In genomic region chr11:45158210-45158644, GRCh38 we compare ENCODE assay signal across 13 cellular contexts. TPM values are rescaled to one million over a fixed set of nuclear protein-coding genes. Genes with fewer than 3 reads are reported as not detected.
DNase-seq lines count a peak whose midpoint lies in the region; ATAC-seq, FAIRE-seq and TF ChIP-seq lines count a peak whose summit lies in the region.
"Had no signal": no experiment of that assay in that cellular context is flagged by ENCODE, and none has a peak within 500 bp of the region (broad histone marks: within the 10 kb centered on the region; RNA-seq: fewer than 3 reads in every experiment).

No MANE protein-coding gene starts in this region.

- H2BK15ac ChIP-seq in H1 (ENCODE audit: low read length) (no peak overlapping the region), mesenchymal stem cell (ENCODE audit: low read depth, poor library complexity, severe bottlenecking) (no peak overlapping the region)

- H2AFZ ChIP-seq in Loucy (ENCODE audit: low read length): no peak overlapping the region
- H2AFZ ChIP-seq in H1 (ENCODE audit: low read length): no peak overlapping the region
- H2AFZ ChIP-seq in mesenchymal stem cell (ENCODE audit: low read depth, low read length): peak overlapping the region; percentile 48

- no peaks in the 10 kb centered on the region for H3K9me2 ChIP-seq in Loucy (replicated peaks; ENCODE audit: low read depth, low read length)

- no peak overlapping the region for H2AK5ac ChIP-seq in H1 (ENCODE audit: low read depth, low read length)
- peak overlapping the region; percentile 23 for H2AK5ac ChIP-seq in mesenchymal stem cell (ENCODE audit: low read length, severe bottlenecking)

- H3K79me2 ChIP-seq in Loucy (ENCODE audit: insufficient read depth, low read length) (peaks cover 85% of the 10 kb centered on the region), H1 (ENCODE audit: control insufficient read depth in 1 of 2, insufficient read depth in 2 of 2, low read length in 2 of 2) (peaks cover 0 to 19% of the 10 kb centered on the region in 2 experiments; a peak in 3 of 4 replicates)

- H2BK5ac ChIP-seq in H1 (ENCODE audit: low read depth, low read length): no peak overlapping the region
- H2BK5ac ChIP-seq in mesenchymal stem cell (ENCODE audit: low read depth, low read length, poor library complexity, severe bottlenecking): no peak overlapping the region

- H3K36me3 ChIP-seq in Loucy (ENCODE audit: insufficient read depth, low read length): no peaks in the 10 kb centered on the region
- H3K36me3 ChIP-seq in H1 (ENCODE audit: control insufficient read depth in 2 of 4, insufficient read depth in 4 of 4, low read length in 3 of 4): no peaks in the 10 kb centered on the region
- peaks cover 0 to 9% of the 10 kb centered on the region in 2 experiments for H3K36me3 ChIP-seq in mesenchymal stem cell (ENCODE audit: control insufficient read depth in 1 of 2, insufficient read depth in 2 of 2, low read depth in 1 of 2, low read length in 2 of 2)

- H3K4me2 ChIP-seq in Loucy (ENCODE audit: low read depth, low read length, poor library complexity, severe bottlenecking) (no peak overlapping the region), H1 (ENCODE audit: insufficient read depth in 1 of 2, low read depth in 2 of 2, low read length in 2 of 2) (no peak overlapping the region), mesenchymal stem cell (ENCODE audit: low read length, poor library complexity, severe bottlenecking) (peak overlapping the region; percentile 2)

- no peak overlapping the region for H3K56ac ChIP-seq in H1 (replicated peaks; ENCODE audit: insufficient read length, low read depth, low read length)

- CTCF ChIA-PET in H1 (lab: Charles Lee; ENCODE audit: partially characterized antibody): interaction anchor here (0.9 to 2.1 kb wide), 5 partner anchors 9 to 75 kb away, joined by 3 to 11 read pairs (median 5); no protein-coding TSS in a partner anchor

- H3K14ac ChIP-seq in H1 (ENCODE audit: insufficient read length): no peak overlapping the region
- peak overlapping the region in 1 of 2 experiments; percentile 5 for H3K14ac ChIP-seq in mesenchymal stem cell (ENCODE audit: low read length in 2 of 2)

- H3K4me3 ChIP-seq in Loucy (ENCODE audit: low read length, poor library complexity, severe bottlenecking) (no peak overlapping the region), H1 (ENCODE audit: extremely low read depth in 1 of 4, insufficient read depth in 2 of 4, low read depth in 3 of 4, low read length in 4 of 4) (no peak overlapping the region), mesenchymal stem cell (ENCODE audit: insufficient read depth in 1 of 2, low read depth in 1 of 2, low read length in 2 of 2) (no peak overlapping the region)

- H3K27ac ChIP-seq in H1 (ENCODE audit: low read depth, low read length) (no peak overlapping the region), mesenchymal stem cell (ENCODE audit: low read length, poor library complexity, severe bottlenecking) (no peak overlapping the region)
- H3K27ac ChIP-seq: C4-2B had no signal

- no peak for DNase-seq in H1 (ENCODE audit: low read depth in 1 of 2, low spot score in 2 of 2)
- peak; percentile 49 for DNase-seq in mesenchymal stem cell
- no peak for DNase-seq in stimulated activated effector memory CD8-positive, alpha-beta T cell treated with anti-CD3 and anti-CD28 coated beads, Interleukin-12 subunit alpha, Interleukin-12 subunit beta, amount 100 ng/mL, for 72 hours (ENCODE audit: low spot score in 2 of 2)
- DNase-seq in activated CD4-positive, alpha-beta T cell treated with anti-CD3 and anti-CD28 coated beads for 4 hours: no peak
- no peak for DNase-seq in NOMO-1 treated with DMSO at 0.1 percent for 48 hours (lab: John Stamatoyannopoulos, UW; ENCODE audit: unreplicated experiment)
- DNase-seq: activated B cell treated with CpG ODN at 0.5 μM for 24 hours; activated effector memory CD4-positive, alpha-beta T cell treated with Interleukin-2 at 50 U/mL for 16 hours; effector CD8-positive, alpha-beta T cell; NCI-H2171 had no signal

- H3K27ac Mint-ChIP-seq in stimulated activated effector memory CD8-positive, alpha-beta T cell treated with anti-CD3 and anti-CD28 coated beads, Interleukin-12 subunit alpha, Interleukin-12 subunit beta, amount 100 ng/mL, for 72 hours: no peak overlapping the region
- H3K27ac Mint-ChIP-seq: activated B cell treated with CpG ODN at 0.5 μM for 24 hours had no signal

- no peaks in the 10 kb centered on the region for H3K23me2 ChIP-seq in H1 (ENCODE audit: low read depth, low read length)

- H4K8ac ChIP-seq in H1 (ENCODE audit: extremely low read depth, insufficient read depth, low read length) (no peak overlapping the region), mesenchymal stem cell (ENCODE audit: low read length) (peak overlapping the region; percentile 63)

- no peak for FAIRE-seq in H1 (lab: Jason Lieb, UNC)

- no peak for TF ChIP-seq EP300 in H1 (IDR thresholded peaks at IDR 0.05; ENCODE audit: borderline replicate concordance in 1 of 2, low read depth in 2 of 2, low read length in 2 of 2)

- H2BK120ac ChIP-seq in H1 (replicated peaks; ENCODE audit: low read depth, low read length) (no peak overlapping the region), mesenchymal stem cell (ENCODE audit: low read depth, low read length) (no peak overlapping the region)

- H3K23ac ChIP-seq in H1 (ENCODE audit: insufficient read length) (no peak overlapping the region), mesenchymal stem cell (ENCODE audit: low read length in 2 of 2) (no peak overlapping the region)

- 67% methylated on average over 5 of the region's 5 CpGs; no CpG with 5 or more reads in 1 of the 2 experiments for WGBS in H1 (ENCODE audit: extremely low coverage in 1 of 2, insufficient coverage in 1 of 2, insufficient read length in 1 of 2, insufficient replicate concordance in 2 of 2, low coverage in 1 of 2, low lambda C conversion rate in 2 of 2, missing lambda C conversion rate in 1 of 2), 2 experiments
- 29% methylated on average over 5 of the region's 5 CpGs for WGBS in mesenchymal stem cell

- no peak overlapping the region for H3K4me3 Mint-ChIP-seq in stimulated activated effector memory CD8-positive, alpha-beta T cell treated with anti-CD3 and anti-CD28 coated beads, Interleukin-12 subunit alpha, Interleukin-12 subunit beta, amount 100 ng/mL, for 72 hours
- H3K4me3 Mint-ChIP-seq: activated B cell treated with CpG ODN at 0.5 μM for 24 hours had no signal

- no peak overlapping the region for H2BK20ac ChIP-seq in H1 (ENCODE audit: low read length)

- TF ChIP-seq POLR2A in H1 (IDR thresholded peaks at IDR 0.05; ENCODE audit: control extremely low read depth in 1 of 2, low read depth in 2 of 2, low read length in 2 of 2): no peak

- TF ChIP-seq CTCF in Loucy (conservative IDR thresholded peaks at IDR 0.05; ENCODE audit: low read length): no peak
- TF ChIP-seq CTCF in H1 (IDR thresholded peaks at IDR 0.05; ENCODE audit: control extremely low read depth in 1 of 3, insufficient read depth in 1 of 3, low read depth in 1 of 3, low read length in 3 of 3): no peak

- H3K9me3 Mint-ChIP-seq in stimulated activated effector memory CD8-positive, alpha-beta T cell treated with anti-CD3 and anti-CD28 coated beads, Interleukin-12 subunit alpha, Interleukin-12 subunit beta, amount 100 ng/mL, for 72 hours: no peaks in the 10 kb centered on the region
- H3K9me3 Mint-ChIP-seq: activated B cell treated with CpG ODN at 0.5 μM for 24 hours had no signal

- peak overlapping the region; percentile 42 for H3K9ac ChIP-seq in Loucy (ENCODE audit: low read depth, low read length, poor library complexity, severe bottlenecking)
- H3K9ac ChIP-seq in H1 (replicated peaks in 1 of 4; ENCODE audit: extremely low read depth in 1 of 4, low read depth in 3 of 4, low read length in 3 of 4): no peak overlapping the region
- no peak overlapping the region for H3K9ac ChIP-seq in mesenchymal stem cell (ENCODE audit: low read length)

- H3F3A ChIP-seq in Loucy (ENCODE audit: low read depth): no peaks in the 10 kb centered on the region

- no peak overlapping the region for H4K5ac ChIP-seq in H1 (ENCODE audit: insufficient read length, low read depth, low read length)

- H3K9me3 ChIP-seq in Loucy (ENCODE audit: insufficient read depth, low read depth, low read length) (no peaks in the 10 kb centered on the region), H1 (ENCODE audit: insufficient read depth in 2 of 2, low read depth in 1 of 2, low read length in 1 of 2) (no peaks in the 10 kb centered on the region), mesenchymal stem cell (ENCODE audit: control insufficient read depth, low read length) (no peaks in the 10 kb centered on the region)

- POLR2A ChIA-PET in H1 (lab: Charles Lee; ENCODE audit: partially characterized antibody): interaction anchor here (1.7 kb wide), 1 partner anchor 11 kb away, joined by 4 read pairs; no protein-coding TSS in a partner anchor

- H3K18ac ChIP-seq in H1 (ENCODE audit: extremely low read depth, low read length): no peak overlapping the region
- peak overlapping the region; percentile 40 to 82 for H3K18ac ChIP-seq in mesenchymal stem cell (ENCODE audit: low read depth in 1 of 2, low read length in 2 of 2)

- H3K4me1 ChIP-seq in Loucy (ENCODE audit: insufficient read depth, low read length, poor library complexity, severe bottlenecking) (peaks cover 21% of the 10 kb centered on the region), H1 (replicated peaks in 1 of 4; ENCODE audit: control insufficient read depth in 3 of 4, insufficient read depth in 4 of 4, low read length in 3 of 4) (peaks cover 0 to 6% (median 1%) of the 10 kb centered on the region in 4 experiments; a peak in 2 of 7 replicates), mesenchymal stem cell (ENCODE audit: control insufficient read depth, insufficient read depth, low read depth, low read length) (peaks cover 24% of the 10 kb centered on the region)

- H3K27me3 ChIP-seq in Loucy (ENCODE audit: insufficient read depth, low read length, poor library complexity, severe bottlenecking): no peaks in the 10 kb centered on the region
- no peaks in the 10 kb centered on the region for H3K27me3 ChIP-seq in H1 (replicated peaks in 1 of 4; ENCODE audit: control insufficient read depth in 3 of 4, extremely low read depth in 1 of 4, insufficient read depth in 3 of 4, low read length in 3 of 4)
- peaks cover 0 to 3% of the 10 kb centered on the region in 2 experiments for H3K27me3 ChIP-seq in mesenchymal stem cell (ENCODE audit: control insufficient read depth in 1 of 2, insufficient read depth in 1 of 2, low read length in 2 of 2)

- H2BK12ac ChIP-seq in H1 (ENCODE audit: low read depth, low read length) (no peak overlapping the region), mesenchymal stem cell (ENCODE audit: low read length in 2 of 2) (peak overlapping the region; percentile 33 to 40)

- TF ChIP-seq RAD21 in H1 (IDR thresholded peaks at IDR 0.05 in 1 of 2, conservative IDR thresholded peaks at IDR 0.05 in 1 of 2; ENCODE audit: low read depth in 2 of 2, low read length in 2 of 2): no peak

- H4K20me1 ChIP-seq in Loucy (ENCODE audit: insufficient read depth, low read length, poor library complexity, severe bottlenecking) (peaks cover 4% of the 10 kb centered on the region), H1 (replicated peaks in 1 of 2; ENCODE audit: control insufficient read depth in 1 of 2, insufficient read depth in 2 of 2, low read length in 2 of 2) (peaks cover 4 to 6% of the 10 kb centered on the region in 2 experiments)

- H3K4ac ChIP-seq in H1 (replicated peaks; ENCODE audit: insufficient read length, low read depth, low read length) (no peak overlapping the region), mesenchymal stem cell (ENCODE audit: low read depth in 1 of 2, low read length in 2 of 2) (peak overlapping the region; percentile 83 to 84)

- H3K36me3 Mint-ChIP-seq in stimulated activated effector memory CD8-positive, alpha-beta T cell treated with anti-CD3 and anti-CD28 coated beads, Interleukin-12 subunit alpha, Interleukin-12 subunit beta, amount 100 ng/mL, for 72 hours: no peaks in the 10 kb centered on the region

- H3K79me1 ChIP-seq in H1 (ENCODE audit: low read depth, low read length) (peaks cover 10% of the 10 kb centered on the region; the same call in 1 of the 2 replicates), mesenchymal stem cell (replicated peaks; ENCODE audit: low read length, poor library complexity, severe bottlenecking) (peaks cover 76% of the 10 kb centered on the region)

- peaks cover 51% of the 10 kb centered on the region for H3K4me1 Mint-ChIP-seq in stimulated activated effector memory CD8-positive, alpha-beta T cell treated with anti-CD3 and anti-CD28 coated beads, Interleukin-12 subunit alpha, Interleukin-12 subunit beta, amount 100 ng/mL, for 72 hours

- ATAC-seq in stimulated activated effector memory CD8-positive, alpha-beta T cell treated with anti-CD3 and anti-CD28 coated beads, Interleukin-12 subunit alpha, Interleukin-12 subunit beta, amount 100 ng/mL, for 72 hours: peak; percentile 11
- ATAC-seq in HG03159 (IDR thresholded peaks at IDR 0.05; ENCODE audit: unreplicated experiment): no peak
- no peak for ATAC-seq in HG03135 (IDR thresholded peaks at IDR 0.05; ENCODE audit: unreplicated experiment)

- H4K91ac ChIP-seq in H1 (replicated peaks; ENCODE audit: insufficient read length, low read length): peak overlapping the region; percentile 22
- H4K91ac ChIP-seq in mesenchymal stem cell (ENCODE audit: low read length): peak overlapping the region; percentile 90

RNA-seq across cellular contexts. Expression of gene PRDM11, which starts 11.8 kb away (rescaled TPM):
- total RNA-seq in H1 (2021; fragmentation: NEBNext Ultra II Directional; extraction: Animal tissue kit (Norgen Biotek cat#: 25700)): 10.0 and 11.7 TPM in 2 replicates
- 3.6 and 5.6 TPM in 2 replicates for polyA plus RNA-seq in H1 (2011; rRNA removed)
- polyA plus RNA-seq in H1 (2011; cell fraction: cytosol; rRNA removed): 5.0 TPM
- 6.9 TPM for polyA plus RNA-seq in H1 (2011; cell fraction: nucleus; rRNA removed)
- polyA plus RNA-seq in H1 (2012, experiment 1 of 2): 4.1 to 4.5 TPM (median 4.2 TPM) in 4 replicates
- 1.9 TPM for polyA plus RNA-seq in H1 (2012, experiment 2 of 2)
- polyA plus RNA-seq in H1 (2013, experiment 1 of 2): 3.0 TPM
- polyA plus RNA-seq in H1 (2013, experiment 2 of 2): 3.1 TPM
- polyA minus RNA-seq in H1 (2011; rRNA and poly(A)+ RNA removed): 8.0 and 10.8 TPM in 2 replicates
- 4.5 TPM for polyA minus RNA-seq in H1 (2011; cell fraction: cytosol; rRNA and poly(A)+ RNA removed)
- polyA minus RNA-seq in H1 (2011; cell fraction: nucleus; rRNA and poly(A)+ RNA removed): 9.1 TPM
- polyA plus RNA-seq in mesenchymal stem cell (2013, experiment 1 of 2): 4.6 TPM
- 5.2 TPM for polyA plus RNA-seq in mesenchymal stem cell (2013, experiment 2 of 2)
